ENCODE assay signal across 1 cellular context in the genomic region with DNA sequence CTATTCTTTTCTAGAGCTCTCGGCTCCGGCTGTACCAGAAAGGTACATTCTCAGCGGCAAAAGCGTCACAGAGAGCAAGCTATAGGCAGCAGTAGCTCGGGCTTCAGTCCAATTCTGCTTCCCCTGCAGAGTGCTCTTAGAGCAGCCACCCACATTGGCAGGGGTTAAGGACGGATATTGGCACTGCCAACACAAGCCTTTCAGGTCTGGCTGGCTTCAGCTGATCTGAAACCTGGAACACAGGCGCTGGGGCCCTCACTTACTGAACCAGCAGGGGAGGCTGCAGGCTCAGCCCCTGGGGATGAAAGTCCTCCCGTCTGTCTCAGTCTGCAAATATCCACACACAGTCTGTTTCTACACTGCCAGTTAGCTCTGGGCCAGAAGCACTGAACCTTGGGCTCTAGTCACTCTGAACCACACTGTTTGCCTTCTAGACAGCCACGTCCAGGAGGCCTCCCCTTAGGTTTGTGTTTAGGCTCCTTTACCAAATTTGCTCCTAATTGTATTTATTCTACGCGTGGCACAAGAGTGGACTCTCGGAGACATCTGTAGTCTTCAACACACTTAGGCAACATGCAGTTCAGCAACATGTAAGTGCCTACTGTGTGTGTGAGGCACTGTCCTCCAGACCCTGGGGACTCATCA.
TF ChIP-seq lines count a peak whose summit lies in the region.

No MANE protein-coding gene starts in this region.

TF ChIP-seq in HepG2, 621 proteins besides CTCF, POLR2A, EP300 and RAD21 (continued from another document and continues in another):
- TF ChIP-seq ELF1 (CRISPR knock-in tag; IDR thresholded peaks at IDR 0.05), result no peak
- TF ChIP-seq, protein P1, sequence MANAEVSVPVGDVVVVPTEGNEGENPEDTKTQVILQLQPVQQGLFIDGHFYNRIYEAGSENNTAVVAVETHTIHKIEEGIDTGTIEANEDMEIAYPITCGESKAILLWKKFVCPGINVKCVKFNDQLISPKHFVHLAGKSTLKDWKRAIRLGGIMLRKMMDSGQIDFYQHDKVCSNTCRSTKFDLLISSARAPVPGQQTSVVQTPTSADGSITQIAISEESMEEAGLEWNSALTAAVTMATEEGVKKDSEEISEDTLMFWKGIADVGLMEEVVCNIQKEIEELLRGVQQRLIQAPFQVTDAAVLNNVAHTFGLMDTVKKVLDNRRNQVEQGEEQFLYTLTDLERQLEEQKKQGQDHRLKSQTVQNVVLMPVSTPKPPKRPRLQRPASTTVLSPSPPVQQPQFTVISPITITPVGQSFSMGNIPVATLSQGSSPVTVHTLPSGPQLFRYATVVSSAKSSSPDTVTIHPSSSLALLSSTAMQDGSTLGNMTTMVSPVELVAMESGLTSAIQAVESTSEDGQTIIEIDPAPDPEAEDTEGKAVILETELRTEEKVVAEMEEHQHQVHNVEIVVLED (CRISPR knock-in tag; IDR thresholded peaks at IDR 0.05; ENCODE audit: borderline replicate concordance), result no peak
- no peak for TF ChIP-seq ARID2 (CRISPR knock-in tag; IDR thresholded peaks at IDR 0.05; ENCODE audit: borderline replicate concordance)
- TF ChIP-seq, protein P2, sequence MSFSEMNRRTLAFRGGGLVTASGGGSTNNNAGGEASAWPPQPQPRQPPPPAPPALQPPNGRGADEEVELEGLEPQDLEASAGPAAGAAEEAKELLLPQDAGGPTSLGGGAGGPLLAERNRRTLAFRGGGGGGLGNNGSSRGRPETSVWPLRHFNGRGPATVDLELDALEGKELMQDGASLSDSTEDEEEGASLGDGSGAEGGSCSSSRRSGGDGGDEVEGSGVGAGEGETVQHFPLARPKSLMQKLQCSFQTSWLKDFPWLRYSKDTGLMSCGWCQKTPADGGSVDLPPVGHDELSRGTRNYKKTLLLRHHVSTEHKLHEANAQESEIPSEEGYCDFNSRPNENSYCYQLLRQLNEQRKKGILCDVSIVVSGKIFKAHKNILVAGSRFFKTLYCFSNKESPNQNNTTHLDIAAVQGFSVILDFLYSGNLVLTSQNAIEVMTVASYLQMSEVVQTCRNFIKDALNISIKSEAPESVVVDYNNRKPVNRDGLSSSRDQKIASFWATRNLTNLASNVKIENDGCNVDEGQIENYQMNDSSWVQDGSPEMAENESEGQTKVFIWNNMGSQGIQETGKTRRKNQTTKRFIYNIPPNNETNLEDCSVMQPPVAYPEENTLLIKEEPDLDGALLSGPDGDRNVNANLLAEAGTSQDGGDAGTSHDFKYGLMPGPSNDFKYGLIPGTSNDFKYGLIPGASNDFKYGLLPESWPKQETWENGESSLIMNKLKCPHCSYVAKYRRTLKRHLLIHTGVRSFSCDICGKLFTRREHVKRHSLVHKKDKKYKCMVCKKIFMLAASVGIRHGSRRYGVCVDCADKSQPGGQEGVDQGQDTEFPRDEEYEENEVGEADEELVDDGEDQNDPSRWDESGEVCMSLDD (CRISPR knock-in tag; IDR thresholded peaks at IDR 0.05; ENCODE audit: borderline replicate concordance), result no peak
- TF ChIP-seq, protein P3, sequence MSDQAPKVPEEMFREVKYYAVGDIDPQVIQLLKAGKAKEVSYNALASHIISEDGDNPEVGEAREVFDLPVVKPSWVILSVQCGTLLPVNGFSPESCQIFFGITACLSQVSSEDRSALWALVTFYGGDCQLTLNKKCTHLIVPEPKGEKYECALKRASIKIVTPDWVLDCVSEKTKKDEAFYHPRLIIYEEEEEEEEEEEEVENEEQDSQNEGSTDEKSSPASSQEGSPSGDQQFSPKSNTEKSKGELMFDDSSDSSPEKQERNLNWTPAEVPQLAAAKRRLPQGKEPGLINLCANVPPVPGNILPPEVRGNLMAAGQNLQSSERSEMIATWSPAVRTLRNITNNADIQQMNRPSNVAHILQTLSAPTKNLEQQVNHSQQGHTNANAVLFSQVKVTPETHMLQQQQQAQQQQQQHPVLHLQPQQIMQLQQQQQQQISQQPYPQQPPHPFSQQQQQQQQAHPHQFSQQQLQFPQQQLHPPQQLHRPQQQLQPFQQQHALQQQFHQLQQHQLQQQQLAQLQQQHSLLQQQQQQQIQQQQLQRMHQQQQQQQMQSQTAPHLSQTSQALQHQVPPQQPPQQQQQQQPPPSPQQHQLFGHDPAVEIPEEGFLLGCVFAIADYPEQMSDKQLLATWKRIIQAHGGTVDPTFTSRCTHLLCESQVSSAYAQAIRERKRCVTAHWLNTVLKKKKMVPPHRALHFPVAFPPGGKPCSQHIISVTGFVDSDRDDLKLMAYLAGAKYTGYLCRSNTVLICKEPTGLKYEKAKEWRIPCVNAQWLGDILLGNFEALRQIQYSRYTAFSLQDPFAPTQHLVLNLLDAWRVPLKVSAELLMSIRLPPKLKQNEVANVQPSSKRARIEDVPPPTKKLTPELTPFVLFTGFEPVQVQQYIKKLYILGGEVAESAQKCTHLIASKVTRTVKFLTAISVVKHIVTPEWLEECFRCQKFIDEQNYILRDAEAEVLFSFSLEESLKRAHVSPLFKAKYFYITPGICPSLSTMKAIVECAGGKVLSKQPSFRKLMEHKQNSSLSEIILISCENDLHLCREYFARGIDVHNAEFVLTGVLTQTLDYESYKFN (CRISPR knock-in tag; conservative IDR thresholded peaks at IDR 0.05), result peak; percentile 80
- no peak for TF ChIP-seq SMARCC2 (IDR thresholded peaks at IDR 0.05)
- no peak for TF ChIP-seq ZNF101 (CRISPR knock-in tag; IDR thresholded peaks at IDR 0.05; ENCODE audit: borderline replicate concordance, low read depth)
- peak; percentile 80; the same call in 1 of the 2 replicates for TF ChIP-seq SSRP1 (CRISPR knock-in tag; IDR thresholded peaks at IDR 0.05)
- no peak for TF ChIP-seq ZNF598 (CRISPR knock-in tag; IDR thresholded peaks at IDR 0.05; ENCODE audit: borderline replicate concordance)
- TF ChIP-seq SMARCE1 (IDR thresholded peaks at IDR 0.05; ENCODE audit: borderline replicate concordance), result no peak
- TF ChIP-seq, protein P4, sequence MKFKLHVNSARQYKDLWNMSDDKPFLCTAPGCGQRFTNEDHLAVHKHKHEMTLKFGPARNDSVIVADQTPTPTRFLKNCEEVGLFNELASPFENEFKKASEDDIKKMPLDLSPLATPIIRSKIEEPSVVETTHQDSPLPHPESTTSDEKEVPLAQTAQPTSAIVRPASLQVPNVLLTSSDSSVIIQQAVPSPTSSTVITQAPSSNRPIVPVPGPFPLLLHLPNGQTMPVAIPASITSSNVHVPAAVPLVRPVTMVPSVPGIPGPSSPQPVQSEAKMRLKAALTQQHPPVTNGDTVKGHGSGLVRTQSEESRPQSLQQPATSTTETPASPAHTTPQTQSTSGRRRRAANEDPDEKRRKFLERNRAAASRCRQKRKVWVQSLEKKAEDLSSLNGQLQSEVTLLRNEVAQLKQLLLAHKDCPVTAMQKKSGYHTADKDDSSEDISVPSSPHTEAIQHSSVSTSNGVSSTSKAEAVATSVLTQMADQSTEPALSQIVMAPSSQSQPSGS (CRISPR knock-in tag; IDR thresholded peaks at IDR 0.05), result peak; percentile 48; the same call in 1 of the 2 replicates
- TF ChIP-seq KLF13 (CRISPR knock-in tag; IDR thresholded peaks at IDR 0.05), result no peak
- TF ChIP-seq, protein P5, sequence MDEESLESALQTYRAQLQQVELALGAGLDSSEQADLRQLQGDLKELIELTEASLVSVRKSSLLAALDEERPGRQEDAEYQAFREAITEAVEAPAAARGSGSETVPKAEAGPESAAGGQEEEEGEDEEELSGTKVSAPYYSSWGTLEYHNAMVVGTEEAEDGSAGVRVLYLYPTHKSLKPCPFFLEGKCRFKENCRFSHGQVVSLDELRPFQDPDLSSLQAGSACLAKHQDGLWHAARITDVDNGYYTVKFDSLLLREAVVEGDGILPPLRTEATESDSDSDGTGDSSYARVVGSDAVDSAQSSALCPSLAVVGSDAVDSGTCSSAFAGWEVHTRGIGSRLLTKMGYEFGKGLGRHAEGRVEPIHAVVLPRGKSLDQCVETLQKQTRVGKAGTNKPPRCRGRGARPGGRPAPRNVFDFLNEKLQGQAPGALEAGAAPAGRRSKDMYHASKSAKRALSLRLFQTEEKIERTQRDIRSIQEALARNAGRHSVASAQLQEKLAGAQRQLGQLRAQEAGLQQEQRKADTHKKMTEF (CRISPR knock-in tag; IDR thresholded peaks at IDR 0.05), result peak; percentile 64; the same call in 1 of the 2 replicates
- TF ChIP-seq, protein P6, sequence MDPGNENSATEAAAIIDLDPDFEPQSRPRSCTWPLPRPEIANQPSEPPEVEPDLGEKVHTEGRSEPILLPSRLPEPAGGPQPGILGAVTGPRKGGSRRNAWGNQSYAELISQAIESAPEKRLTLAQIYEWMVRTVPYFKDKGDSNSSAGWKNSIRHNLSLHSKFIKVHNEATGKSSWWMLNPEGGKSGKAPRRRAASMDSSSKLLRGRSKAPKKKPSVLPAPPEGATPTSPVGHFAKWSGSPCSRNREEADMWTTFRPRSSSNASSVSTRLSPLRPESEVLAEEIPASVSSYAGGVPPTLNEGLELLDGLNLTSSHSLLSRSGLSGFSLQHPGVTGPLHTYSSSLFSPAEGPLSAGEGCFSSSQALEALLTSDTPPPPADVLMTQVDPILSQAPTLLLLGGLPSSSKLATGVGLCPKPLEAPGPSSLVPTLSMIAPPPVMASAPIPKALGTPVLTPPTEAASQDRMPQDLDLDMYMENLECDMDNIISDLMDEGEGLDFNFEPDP (CRISPR knock-in tag; conservative IDR thresholded peaks at IDR 0.05), result no peak
- no peak for TF ChIP-seq ZNF138 (CRISPR knock-in tag; IDR thresholded peaks at IDR 0.05; ENCODE audit: low read depth)
- TF ChIP-seq, protein P7, sequence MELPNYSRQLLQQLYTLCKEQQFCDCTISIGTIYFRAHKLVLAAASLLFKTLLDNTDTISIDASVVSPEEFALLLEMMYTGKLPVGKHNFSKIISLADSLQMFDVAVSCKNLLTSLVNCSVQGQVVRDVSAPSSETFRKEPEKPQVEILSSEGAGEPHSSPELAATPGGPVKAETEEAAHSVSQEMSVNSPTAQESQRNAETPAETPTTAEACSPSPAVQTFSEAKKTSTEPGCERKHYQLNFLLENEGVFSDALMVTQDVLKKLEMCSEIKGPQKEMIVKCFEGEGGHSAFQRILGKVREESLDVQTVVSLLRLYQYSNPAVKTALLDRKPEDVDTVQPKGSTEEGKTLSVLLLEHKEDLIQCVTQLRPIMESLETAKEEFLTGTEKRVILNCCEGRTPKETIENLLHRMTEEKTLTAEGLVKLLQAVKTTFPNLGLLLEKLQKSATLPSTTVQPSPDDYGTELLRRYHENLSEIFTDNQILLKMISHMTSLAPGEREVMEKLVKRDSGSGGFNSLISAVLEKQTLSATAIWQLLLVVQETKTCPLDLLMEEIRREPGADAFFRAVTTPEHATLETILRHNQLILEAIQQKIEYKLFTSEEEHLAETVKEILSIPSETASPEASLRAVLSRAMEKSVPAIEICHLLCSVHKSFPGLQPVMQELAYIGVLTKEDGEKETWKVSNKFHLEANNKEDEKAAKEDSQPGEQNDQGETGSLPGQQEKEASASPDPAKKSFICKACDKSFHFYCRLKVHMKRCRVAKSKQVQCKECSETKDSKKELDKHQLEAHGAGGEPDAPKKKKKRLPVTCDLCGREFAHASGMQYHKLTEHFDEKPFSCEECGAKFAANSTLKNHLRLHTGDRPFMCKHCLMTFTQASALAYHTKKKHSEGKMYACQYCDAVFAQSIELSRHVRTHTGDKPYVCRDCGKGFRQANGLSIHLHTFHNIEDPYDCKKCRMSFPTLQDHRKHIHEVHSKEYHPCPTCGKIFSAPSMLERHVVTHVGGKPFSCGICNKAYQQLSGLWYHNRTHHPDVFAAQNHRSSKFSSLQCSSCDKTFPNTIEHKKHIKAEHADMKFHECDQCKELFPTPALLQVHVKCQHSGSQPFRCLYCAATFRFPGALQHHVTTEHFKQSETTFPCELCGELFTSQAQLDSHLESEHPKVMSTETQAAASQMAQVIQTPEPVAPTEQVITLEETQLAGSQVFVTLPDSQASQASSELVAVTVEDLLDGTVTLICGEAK (IDR thresholded peaks at IDR 0.05), result no peak
- TF ChIP-seq, protein P7 (CRISPR knock-in tag; IDR thresholded peaks at IDR 0.05), result no peak
- TF ChIP-seq REPIN1 (CRISPR knock-in tag; IDR thresholded peaks at IDR 0.05; ENCODE audit: borderline replicate concordance, low read depth), result peak; percentile 69; the same call in 1 of the 2 replicates
- peak; percentile 52; the same call in 1 of the 2 replicates for TF ChIP-seq HOXA3 (CRISPR knock-in tag; IDR thresholded peaks at IDR 0.05)
- no peak for TF ChIP-seq FOXA1 (IDR thresholded peaks at IDR 0.05)
- peak; percentile 68 for TF ChIP-seq FOXA1 (CRISPR knock-in tag; IDR thresholded peaks at IDR 0.05)
- no peak for TF ChIP-seq ZNF530 (CRISPR knock-in tag; IDR thresholded peaks at IDR 0.05; ENCODE audit: low read depth)
- TF ChIP-seq, protein P8, sequence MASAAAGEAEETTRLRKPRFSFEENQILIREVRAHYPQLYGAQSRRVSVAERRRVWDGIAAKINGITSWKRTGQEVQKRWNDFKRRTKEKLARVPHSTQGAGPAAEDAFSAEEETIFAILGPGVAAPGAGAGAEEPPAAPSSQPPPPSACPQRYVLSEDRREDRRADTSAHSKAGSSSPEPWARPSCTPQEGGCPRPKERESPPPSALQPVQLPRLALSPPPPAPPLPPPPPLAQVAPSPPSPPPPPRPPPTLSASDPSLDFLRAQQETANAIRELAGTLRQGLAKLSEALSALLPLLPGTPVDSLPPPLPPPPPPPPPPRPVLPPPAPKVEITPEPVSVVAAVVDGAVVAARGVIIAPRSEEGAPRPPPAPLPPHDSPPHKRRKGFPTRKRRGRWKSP (CRISPR knock-in tag; IDR thresholded peaks at IDR 0.05), result peak; percentile 28; the same call in 1 of the 2 replicates
- no peak for TF ChIP-seq NFYB (CRISPR knock-in tag; IDR thresholded peaks at IDR 0.05)
- no peak for TF ChIP-seq ZNF577 (CRISPR knock-in tag; IDR thresholded peaks at IDR 0.05; ENCODE audit: borderline replicate concordance, low read depth)
- peak; percentile 53; the same call in 1 of the 2 replicates for TF ChIP-seq RARA (CRISPR knock-in tag; IDR thresholded peaks at IDR 0.05)
